24 cellular contexts compared by ENCODE assay signal in the genomic region with DNA sequence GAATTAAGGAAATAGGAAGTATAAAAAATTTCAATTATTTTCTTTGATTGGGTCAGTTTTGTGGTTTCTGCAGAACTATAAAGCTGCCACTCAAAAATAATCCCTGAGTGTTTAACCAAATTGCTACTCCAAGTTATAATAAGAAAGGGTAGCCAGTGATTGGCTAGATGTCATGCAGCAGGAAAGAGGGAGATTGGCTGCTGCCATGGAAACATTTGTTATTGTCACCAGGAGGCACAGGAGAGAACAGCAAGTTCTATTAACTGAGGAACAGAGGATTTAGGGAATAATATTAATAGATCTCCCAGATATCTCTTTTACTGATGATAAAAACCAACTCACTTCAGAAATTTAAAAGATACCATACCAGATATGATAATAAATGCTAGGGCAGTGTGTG. TPM values are rescaled to one million over a fixed set of nuclear protein-coding genes. Genes with fewer than 3 reads are reported as not detected.
"Had no signal": no experiment of that assay in that cellular context is flagged by ENCODE, and none has a peak within 500 bp of the region (broad histone marks: within the 10 kb centered on the region; RNA-seq: fewer than 3 reads in every experiment).

No MANE protein-coding gene starts in this region.

- DNase-seq: activated CD4-positive, alpha-beta T cell treated with anti-CD3 and anti-CD28 coated beads, Interleukin-2, amount 50 U/mL, for 1 hour; activated CD8-positive, alpha-beta memory T cell treated with anti-CD3 and anti-CD28 coated beads, Interleukin-2, amount 10 ng/mL, durations not matched to agents 7 days and 5 days; activated CD8-positive, alpha-beta T cell treated with anti-CD3 and anti-CD28 coated beads for 36 hours; activated naive CD4-positive, alpha-beta T cell; activated T-cell treated with anti-CD3 and anti-CD28 coated beads, Interleukin-2, amount 50 U/mL, for 48 hours; cortex of kidney; foreskin fibroblast; heart right ventricle; immature natural killer cell; left ventricle myocardium inferior; naive B cell; nephron progenitor cell; pancreas; retina; stimulated activated CD4-positive, alpha-beta T cell treated with anti-CD3 and anti-CD28 coated beads, Interleukin-15, amount 100 ng/mL, for 24 hours; stimulated activated CD4-positive, alpha-beta T cell treated with anti-CD3 and anti-CD28 coated beads, Interleukin-2, amount 100 ng/mL, for 24 hours; stimulated activated naive B cell treated with anti-CD40 and anti-IgM and Interleukin-4, amounts not matched to agents 10 μg/mL and 1 μg/mL and 100 μg/mL, for 72 hours; T-helper 2 cell had no signal

- H3K36me3 ChIP-seq: cardiac muscle cell, heart right ventricle, left ventricle myocardium inferior, pancreas, prostate gland, suprapubic skin, tibial nerve had no signal

- H3K4me1 Mint-ChIP-seq: activated CD8-positive, alpha-beta memory T cell treated with anti-CD3 and anti-CD28 coated beads, Interleukin-2, amount 10 ng/mL, durations not matched to agents 7 days and 5 days; immature natural killer cell; naive B cell; nephron progenitor cell; stimulated activated naive B cell treated with anti-CD40 and anti-IgM and Interleukin-4, amounts not matched to agents 10 μg/mL and 1 μg/mL and 100 μg/mL, for 72 hours had no signal

- H3K27ac Mint-ChIP-seq: activated CD8-positive, alpha-beta memory T cell treated with anti-CD3 and anti-CD28 coated beads, Interleukin-2, amount 10 ng/mL, durations not matched to agents 7 days and 5 days; activated CD8-positive, alpha-beta T cell treated with anti-CD3 and anti-CD28 coated beads for 36 hours; activated naive CD4-positive, alpha-beta T cell treated with anti-CD3 and anti-CD28 coated beads, Interleukin-2, amount 50 U/mL, for 72 hours; immature natural killer cell; naive B cell; nephron progenitor cell; stimulated activated naive B cell treated with anti-CD40 and anti-IgM and Interleukin-4, amounts not matched to agents 10 μg/mL and 1 μg/mL and 100 μg/mL, for 72 hours had no signal

- H3K9me3 ChIP-seq: left ventricle myocardium inferior, pancreas, prostate gland, suprapubic skin, tibial nerve had no signal

- H3K27me3 Mint-ChIP-seq: activated CD8-positive, alpha-beta memory T cell treated with anti-CD3 and anti-CD28 coated beads, Interleukin-2, amount 10 ng/mL, durations not matched to agents 7 days and 5 days; stimulated activated naive B cell treated with anti-CD40 and anti-IgM and Interleukin-4, amounts not matched to agents 10 μg/mL and 1 μg/mL and 100 μg/mL, for 72 hours had no signal

- ATAC-seq: activated CD8-positive, alpha-beta memory T cell treated with anti-CD3 and anti-CD28 coated beads, Interleukin-2, amount 10 ng/mL, durations not matched to agents 7 days and 5 days; activated CD8-positive, alpha-beta T cell treated with anti-CD3 and anti-CD28 coated beads for 36 hours; activated naive CD4-positive, alpha-beta T cell treated with anti-CD3 and anti-CD28 coated beads, Interleukin-2, amount 50 U/mL, for 72 hours; esophagus mucosa; heart right ventricle; stimulated activated naive B cell treated with anti-CD40 and anti-IgM and Interleukin-4, amounts not matched to agents 10 μg/mL and 1 μg/mL and 100 μg/mL, for 72 hours had no signal

- H3K27ac ChIP-seq: cardiac muscle cell, heart right ventricle, left ventricle myocardium inferior, suprapubic skin, tibial nerve had no signal

- H3K4me3 Mint-ChIP-seq: activated CD8-positive, alpha-beta memory T cell treated with anti-CD3 and anti-CD28 coated beads, Interleukin-2, amount 10 ng/mL, durations not matched to agents 7 days and 5 days; activated CD8-positive, alpha-beta T cell treated with anti-CD3 and anti-CD28 coated beads for 36 hours; immature natural killer cell; naive B cell; nephron progenitor cell; stimulated activated naive B cell treated with anti-CD40 and anti-IgM and Interleukin-4, amounts not matched to agents 10 μg/mL and 1 μg/mL and 100 μg/mL, for 72 hours had no signal

- H3K27me3 ChIP-seq: cardiac muscle cell, heart right ventricle, pancreas, suprapubic skin, tibial nerve had no signal

- H3K4me3 ChIP-seq: cardiac muscle cell, heart right ventricle, left ventricle myocardium inferior, pancreas, prostate gland, suprapubic skin, tibial nerve had no signal

- H3K36me3 Mint-ChIP-seq: activated CD8-positive, alpha-beta memory T cell treated with anti-CD3 and anti-CD28 coated beads, Interleukin-2, amount 10 ng/mL, durations not matched to agents 7 days and 5 days; activated naive CD4-positive, alpha-beta T cell treated with anti-CD3 and anti-CD28 coated beads, Interleukin-2, amount 50 U/mL, for 72 hours; immature natural killer cell; naive B cell; stimulated activated naive B cell treated with anti-CD40 and anti-IgM and Interleukin-4, amounts not matched to agents 10 μg/mL and 1 μg/mL and 100 μg/mL, for 72 hours had no signal

- H3K4me1 ChIP-seq: prostate gland had no signal

RNA-seq across cellular contexts. Expression of gene CLDN1, which starts 42.6 kb away (rescaled TPM):
- total RNA-seq: activated CD8-positive, alpha-beta memory T cell treated with anti-CD3 and anti-CD28 coated beads, Interleukin-2, amount 10 ng/mL, durations not matched to agents 7 days and 5 days had no signal
- polyA plus RNA-seq: immature natural killer cell had no signal
